In genomic region chr4:17636696-17637351, GRCh38 we compare ENCODE assay signal across 1 cellular context.
TF ChIP-seq lines count a peak whose summit lies in the region.

No MANE protein-coding gene starts in this region.

TF ChIP-seq in HepG2, 621 proteins besides CTCF, POLR2A, EP300 and RAD21 (continued from another document and continues in another):
- TF ChIP-seq THAP9 (CRISPR knock-in tag; IDR thresholded peaks at IDR 0.05; ENCODE audit: borderline replicate concordance), result no peak
- TF ChIP-seq ZBTB14 (CRISPR knock-in tag; IDR thresholded peaks at IDR 0.05), result no peak
- no peak for TF ChIP-seq TBX3 (IDR thresholded peaks at IDR 0.05; ENCODE audit: borderline replicate concordance)
- no peak for TF ChIP-seq CEBPB (IDR thresholded peaks at IDR 0.05; ENCODE audit: borderline replicate concordance, low read depth, low read length)
- no peak for TF ChIP-seq KLF16 (CRISPR knock-in tag; IDR thresholded peaks at IDR 0.05)
- no peak for TF ChIP-seq LRRFIP1 (CRISPR knock-in tag; conservative IDR thresholded peaks at IDR 0.05)
- TF ChIP-seq ZNF569 (CRISPR knock-in tag; IDR thresholded peaks at IDR 0.05; ENCODE audit: borderline replicate concordance), result no peak
- TF ChIP-seq ZFP91 (CRISPR knock-in tag; IDR thresholded peaks at IDR 0.05; ENCODE audit: borderline replicate concordance), result peak; percentile 21; the same call in 1 of the 2 replicates
- TF ChIP-seq CHCHD3 (CRISPR knock-in tag; IDR thresholded peaks at IDR 0.05), result no peak
- no peak for TF ChIP-seq SAP130 (CRISPR knock-in tag; IDR thresholded peaks at IDR 0.05; ENCODE audit: low read depth)
- no peak for TF ChIP-seq ZNF652 (CRISPR knock-in tag; IDR thresholded peaks at IDR 0.05; ENCODE audit: borderline replicate concordance, low read depth)
- TF ChIP-seq SCMH1 (CRISPR knock-in tag; IDR thresholded peaks at IDR 0.05; ENCODE audit: borderline replicate concordance), result no peak
- no peak for TF ChIP-seq MYNN (CRISPR knock-in tag; IDR thresholded peaks at IDR 0.05; ENCODE audit: low read depth)
- TF ChIP-seq ZNF605 (CRISPR knock-in tag; IDR thresholded peaks at IDR 0.05), result no peak; the same call in 1 of the 2 replicates
- TF ChIP-seq ATRX (CRISPR knock-in tag; IDR thresholded peaks at IDR 0.05; ENCODE audit: borderline replicate concordance), result no peak
- TF ChIP-seq POGZ (CRISPR knock-in tag; IDR thresholded peaks at IDR 0.05), result no peak
- peak; percentile 27; the same call in 1 of the 2 replicates for TF ChIP-seq MAX (IDR thresholded peaks at IDR 0.05)
- no peak for TF ChIP-seq NR2F1 (CRISPR knock-in tag; IDR thresholded peaks at IDR 0.05)
- no peak for TF ChIP-seq ZBTB38 (CRISPR knock-in tag; IDR thresholded peaks at IDR 0.05)
- TF ChIP-seq HMGA1 (CRISPR knock-in tag; conservative IDR thresholded peaks at IDR 0.05), result no peak
- TF ChIP-seq ZNF543 (CRISPR knock-in tag; IDR thresholded peaks at IDR 0.05), result no peak
- TF ChIP-seq ZNF121 (CRISPR knock-in tag; IDR thresholded peaks at IDR 0.05), result 0 out of 2 replicates have a peak, but pooled peaks have one; percentile 23
- TF ChIP-seq BCL3 (CRISPR knock-in tag; IDR thresholded peaks at IDR 0.05), result 0 out of 2 replicates have a peak, but pooled peaks have one; percentile 46
- no peak for TF ChIP-seq ZNF580 (CRISPR knock-in tag; IDR thresholded peaks at IDR 0.05; ENCODE audit: borderline replicate concordance, low read depth)
- TF ChIP-seq ZNF430 (CRISPR knock-in tag; IDR thresholded peaks at IDR 0.05), result no peak
- TF ChIP-seq ZNF446 (CRISPR knock-in tag; IDR thresholded peaks at IDR 0.05), result no peak
- TF ChIP-seq PCBP2 (optimal IDR thresholded peaks at IDR 0.05; ENCODE audit: low read depth, low read length, poor library complexity, severe bottlenecking), result no peak
- TF ChIP-seq IRX3 (CRISPR knock-in tag; IDR thresholded peaks at IDR 0.05; ENCODE audit: borderline replicate concordance, low read depth), result no peak
- no peak for TF ChIP-seq PAX8 (CRISPR knock-in tag; IDR thresholded peaks at IDR 0.05; ENCODE audit: borderline replicate concordance)
- TF ChIP-seq HOXA7 (CRISPR knock-in tag; IDR thresholded peaks at IDR 0.05), result no peak
- no peak for TF ChIP-seq ZNF709 (CRISPR knock-in tag; IDR thresholded peaks at IDR 0.05)
- no peak for TF ChIP-seq TGIF2 (CRISPR knock-in tag; IDR thresholded peaks at IDR 0.05)
- no peak for TF ChIP-seq RFX1 (IDR thresholded peaks at IDR 0.05)
- no peak for TF ChIP-seq ZNF234 (CRISPR knock-in tag; conservative IDR thresholded peaks at IDR 0.05)
- no peak for TF ChIP-seq ZNF460 (CRISPR knock-in tag; IDR thresholded peaks at IDR 0.05; ENCODE audit: borderline replicate concordance)
- no peak for TF ChIP-seq ZNF143 (CRISPR knock-in tag; IDR thresholded peaks at IDR 0.05)
- no peak for TF ChIP-seq ZBTB46 (CRISPR knock-in tag; IDR thresholded peaks at IDR 0.05; ENCODE audit: borderline replicate concordance)
- no peak for TF ChIP-seq ZNF740 (CRISPR knock-in tag; IDR thresholded peaks at IDR 0.05)
- no peak for TF ChIP-seq ZFYVE20 (CRISPR knock-in tag; IDR thresholded peaks at IDR 0.05; ENCODE audit: borderline replicate concordance, low read depth)
- TF ChIP-seq GPN1 (CRISPR knock-in tag; IDR thresholded peaks at IDR 0.05; ENCODE audit: borderline replicate concordance), result no peak
- no peak for TF ChIP-seq XRCC5 (optimal IDR thresholded peaks at IDR 0.05; ENCODE audit: low read length)
- no peak for TF ChIP-seq NCOA1 (CRISPR knock-in tag; IDR thresholded peaks at IDR 0.05)
- peak; percentile 47 for TF ChIP-seq IKZF4 (CRISPR knock-in tag; IDR thresholded peaks at IDR 0.05; ENCODE audit: borderline replicate concordance, low read depth, not compliant biosample characterization)
- no peak for TF ChIP-seq XBP1 (CRISPR knock-in tag; IDR thresholded peaks at IDR 0.05)
- no peak for TF ChIP-seq CEBPZ (IDR thresholded peaks at IDR 0.05; ENCODE audit: low read length)
- TF ChIP-seq ZSCAN9 (CRISPR knock-in tag; IDR thresholded peaks at IDR 0.05; ENCODE audit: borderline replicate concordance), result no peak
- TF ChIP-seq HDAC2 (CRISPR knock-in tag; IDR thresholded peaks at IDR 0.05), result no peak
- TF ChIP-seq TCF7L2 (IDR thresholded peaks at IDR 0.05; ENCODE audit: low read depth, low read length), result no peak
- TF ChIP-seq EHMT2 (IDR thresholded peaks at IDR 0.05; ENCODE audit: borderline replicate concordance, low read depth, low read length), result no peak
- TF ChIP-seq ATF5 (CRISPR knock-in tag; IDR thresholded peaks at IDR 0.05; ENCODE audit: low read depth), result no peak
- TF ChIP-seq HNRNPK (IDR thresholded peaks at IDR 0.05; ENCODE audit: low read depth, low read length, poor library complexity, severe bottlenecking), result no peak
- TF ChIP-seq MED1 (CRISPR knock-in tag; IDR thresholded peaks at IDR 0.05), result no peak
- no peak for TF ChIP-seq HNRNPUL1 (IDR thresholded peaks at IDR 0.05; ENCODE audit: low read depth, low read length)
- no peak for TF ChIP-seq ZSCAN12 (CRISPR knock-in tag; IDR thresholded peaks at IDR 0.05)
- TF ChIP-seq ZNF607 (CRISPR knock-in tag; IDR thresholded peaks at IDR 0.05; ENCODE audit: borderline replicate concordance), result no peak
- 0 out of 2 replicates have a peak, but pooled peaks have one; percentile 20 for TF ChIP-seq ZNF44 (CRISPR knock-in tag; IDR thresholded peaks at IDR 0.05)
- TF ChIP-seq GABPA (IDR thresholded peaks at IDR 0.05; ENCODE audit: low read depth, low read length), result no peak
- no peak for TF ChIP-seq GABPA (CRISPR knock-in tag; IDR thresholded peaks at IDR 0.05; ENCODE audit: low read depth)
